ENCODE assay signal across 8 cellular contexts in genomic region chr17:57953703-57954420, GRCh38. TPM values are rescaled to one million over a fixed set of nuclear protein-coding genes. Genes with fewer than 3 reads are reported as not detected.
DNase-seq lines count a peak whose midpoint lies in the region; ATAC-seq, FAIRE-seq and TF ChIP-seq lines count a peak whose summit lies in the region.

No MANE protein-coding gene starts in this region.

- H3K4me1 ChIP-seq in smooth muscle cell (ENCODE audit: low read depth), result peaks cover 30% of the 10 kb centered on the region

- peak overlapping the region; percentile 93 for H3K4me2 ChIP-seq in smooth muscle cell

- DNase-seq in HTR-8/SVneo (ENCODE audit: insufficient read length, low spot score) (no peak), islet precursor cell (peak; percentile 60), smooth muscle cell (lab: John Stamatoyannopoulos, UW; ENCODE audit: unreplicated experiment) (no peak), GM13977 (ENCODE audit: low spot score) (no peak), SKM-1 treated with dmso at 0.1 percent for 144 hours (lab: John Stamatoyannopoulos, UW; ENCODE audit: unreplicated experiment) (no peak), HUDEP-2 (lab: John Stamatoyannopoulos, UW; ENCODE audit: unreplicated experiment in 76 of 76) (no peak), CD1c-positive myeloid dendritic cell (ENCODE audit: extremely low spot score) (no peak)
- no peak for DNase-seq in activated naive CD8-positive, alpha-beta T cell treated with anti-CD3 and anti-CD28 coated beads, Interleukin-2, amount 50 U/mL, for 24 hours

- H3K4me1 Mint-ChIP-seq in activated naive CD8-positive, alpha-beta T cell treated with anti-CD3 and anti-CD28 coated beads, Interleukin-2, amount 50 U/mL, for 24 hours, result peaks cover 40% of the 10 kb centered on the region

- in situ Hi-C loops in GM13977 (cut with MboI; ENCODE audit: low pct_unique_long_range_greater_than_20kb, low sequenced_read_pairs, unreplicated experiment), result no loop called here

- H3K9ac ChIP-seq in smooth muscle cell (ENCODE audit: low read depth), result peak overlapping the region; percentile 73

- no peaks in the 10 kb centered on the region for H3K36me3 Mint-ChIP-seq in activated naive CD8-positive, alpha-beta T cell treated with anti-CD3 and anti-CD28 coated beads, Interleukin-2, amount 50 U/mL, for 24 hours (ENCODE audit: low read depth)

- no peak for ATAC-seq in activated naive CD8-positive, alpha-beta T cell treated with anti-CD3 and anti-CD28 coated beads, Interleukin-2, amount 50 U/mL, for 24 hours

- peak overlapping the region; percentile 54 for H3K4me3 Mint-ChIP-seq in activated naive CD8-positive, alpha-beta T cell treated with anti-CD3 and anti-CD28 coated beads, Interleukin-2, amount 50 U/mL, for 24 hours

- H3K27me3 ChIP-seq in smooth muscle cell (ENCODE audit: low read depth), result no peaks in the 10 kb centered on the region

- H3K9me3 Mint-ChIP-seq in activated naive CD8-positive, alpha-beta T cell treated with anti-CD3 and anti-CD28 coated beads, Interleukin-2, amount 50 U/mL, for 24 hours, result no peaks in the 10 kb centered on the region

- peaks cover 51% of the 10 kb centered on the region for H3K27me3 Mint-ChIP-seq in activated naive CD8-positive, alpha-beta T cell treated with anti-CD3 and anti-CD28 coated beads, Interleukin-2, amount 50 U/mL, for 24 hours

- no peaks in the 10 kb centered on the region for H3K36me3 ChIP-seq in smooth muscle cell (ENCODE audit: low read depth)

- no peak overlapping the region for H2AFZ ChIP-seq in smooth muscle cell (ENCODE audit: low read depth)

- H3F3A ChIP-seq in smooth muscle cell (ENCODE audit: low read depth), result peaks cover 42% of the 10 kb centered on the region

- peak; percentile 92 for FAIRE-seq in HTR-8/SVneo (lab: Jason Lieb, UNC)

- H3K4me3 ChIP-seq in smooth muscle cell, result peak overlapping the region; percentile 75

- WGBS in smooth muscle cell (ENCODE audit: low lambda C conversion rate), result 55% methylated on average over 14 of the region's 14 CpGs

- no peaks in the 10 kb centered on the region for H3K9me3 ChIP-seq in smooth muscle cell (replicated peaks; ENCODE audit: low read depth)

- peak overlapping the region; percentile 59 for H3K27ac ChIP-seq in smooth muscle cell (ENCODE audit: low read depth)

- H3K79me2 ChIP-seq in smooth muscle cell (ENCODE audit: low read depth), result peaks cover 20% of the 10 kb centered on the region

- no peak overlapping the region for H3K27ac Mint-ChIP-seq in activated naive CD8-positive, alpha-beta T cell treated with anti-CD3 and anti-CD28 coated beads, Interleukin-2, amount 50 U/mL, for 24 hours

- peaks cover 25% of the 10 kb centered on the region for H4K20me1 ChIP-seq in smooth muscle cell (ENCODE audit: low read depth)

- TF ChIP-seq CTCF in smooth muscle cell (IDR thresholded peaks at IDR 0.05; ENCODE audit: borderline replicate concordance, insufficient read depth, poor library complexity, severe bottlenecking) (no peak), GM13977 (IDR thresholded peaks at IDR 0.05; ENCODE audit: extremely low read depth, insufficient read depth, missing control alignments) (no peak)

RNA-seq across cellular contexts. Expression of gene CUEDC1, which starts 1.4 kb away (rescaled TPM):
- 7.0 and 11.1 TPM in 2 replicates for total RNA-seq in smooth muscle cell
- 10.4 and 11.7 TPM in 2 replicates for polyA plus RNA-seq in smooth muscle cell

RNA-seq across cellular contexts. Expression of gene VEZF1, which starts 34.2 kb away (rescaled TPM):
- total RNA-seq in smooth muscle cell, result 52.1 and 61.8 TPM in 2 replicates
- 24.9 and 25.3 TPM in 2 replicates for polyA plus RNA-seq in smooth muscle cell

RNA-seq across cellular contexts. Expression of gene SRSF1, which starts 53.2 kb away (rescaled TPM):
- total RNA-seq in smooth muscle cell, result 194 and 200 TPM in 2 replicates
- 57.9 and 61.3 TPM in 2 replicates for polyA plus RNA-seq in smooth muscle cell
